16 cellular contexts compared by ENCODE assay signal in genomic region chr6:134714679-134715078, GRCh38.
DNase-seq lines count a peak whose midpoint lies in the region; ATAC-seq, FAIRE-seq and TF ChIP-seq lines count a peak whose summit lies in the region.
"Had no signal": no experiment of that assay in that cellular context is flagged by ENCODE, and none has a peak within 500 bp of the region (broad histone marks: within the 10 kb centered on the region; RNA-seq: fewer than 3 reads in every experiment).

No MANE protein-coding gene starts in this region.

- H3K9me3 ChIP-seq in astrocyte (ENCODE audit: insufficient read depth, low read depth, low read length) (no peaks in the 10 kb centered on the region), lower lobe of right lung (no peaks in the 10 kb centered on the region)
- H3K9me3 ChIP-seq: BE2C, body of pancreas had no signal

- H3K4me3 Mint-ChIP-seq in Calu3 (ENCODE audit: low read depth, unreplicated experiment) (peak overlapping the region; percentile 37), astrocyte (ENCODE audit: unreplicated experiment) (no peak overlapping the region)

- no peak overlapping the region for H3K4me2 ChIP-seq in astrocyte (ENCODE audit: low read length)

- peaks cover 4% of the 10 kb centered on the region for H3K4me1 ChIP-seq in astrocyte (ENCODE audit: insufficient read depth, low read length)
- peaks cover 38% of the 10 kb centered on the region for H3K4me1 ChIP-seq in lower lobe of right lung
- H3K4me1 ChIP-seq: body of pancreas had no signal

- intact Hi-C loops in Calu3 (cut with micrococcal nuclease; ENCODE audit: unreplicated experiment) = loop anchor here (5.0 kb wide), 1 partner anchor 38 kb away; no protein-coding TSS in a partner anchor
- intact Hi-C loops in lower lobe of right lung (cut with DNase I) = no loop called here

- no peak for FAIRE-seq in astrocyte (lab: Jason Lieb, UNC)
- FAIRE-seq: small intestine had no signal

- H2AFZ ChIP-seq in astrocyte (ENCODE audit: low read depth, low read length) = no peak overlapping the region

- H3K27ac ChIP-seq in astrocyte (ENCODE audit: low read depth, low read length) = no peak overlapping the region
- H3K27ac ChIP-seq in lower lobe of right lung = peak overlapping the region; percentile 77
- H3K27ac ChIP-seq: body of pancreas, RWPE1 had no signal

- peaks cover 11% of the 10 kb centered on the region for H3K4me1 Mint-ChIP-seq in Calu3 (ENCODE audit: low read depth, unreplicated experiment)
- peaks cover 3% of the 10 kb centered on the region for H3K4me1 Mint-ChIP-seq in astrocyte (ENCODE audit: low read depth, unreplicated experiment)

- H3K27me3 ChIP-seq in astrocyte (ENCODE audit: insufficient read depth, low read length) (no peaks in the 10 kb centered on the region), lower lobe of right lung (ENCODE audit: low read depth) (no peaks in the 10 kb centered on the region)
- H3K27me3 ChIP-seq: BE2C, body of pancreas had no signal

- H3K36me3 Mint-ChIP-seq in Calu3 (ENCODE audit: insufficient read depth, unreplicated experiment) (peaks cover 5% of the 10 kb centered on the region), astrocyte (ENCODE audit: low read depth, unreplicated experiment) (no peaks in the 10 kb centered on the region)
- H3K36me3 Mint-ChIP-seq: naive thymus-derived CD8-positive, alpha-beta T cell had no signal

- H3K27me3 Mint-ChIP-seq in Calu3 (ENCODE audit: unreplicated experiment) (no peaks in the 10 kb centered on the region), astrocyte (ENCODE audit: low read depth, unreplicated experiment) (no peaks in the 10 kb centered on the region)

- no peaks in the 10 kb centered on the region for H3K36me3 ChIP-seq in astrocyte (ENCODE audit: insufficient read depth, low read length)
- no peaks in the 10 kb centered on the region for H3K36me3 ChIP-seq in lower lobe of right lung
- H3K36me3 ChIP-seq: BE2C had no signal

- DNase-seq in Calu3 = peak; percentile 76
- peak; percentile 37 for DNase-seq in LHCN-M2 (ENCODE audit: low read depth)
- peak; percentile 71 for DNase-seq in astrocyte (ENCODE audit: low read depth)
- peak; percentile 89 for DNase-seq in lower lobe of right lung
- DNase-seq in Ammon's horn (ENCODE audit: low spot score) = no peak
- DNase-seq in T-helper 1 cell = no peak
- DNase-seq: activated T-cell treated with anti-CD3 and anti-CD28 coated beads, Interleukin-2, amount 50 U/mL, for 1 hour; BE2C; GOT3; NCI-H1930; small intestine had no signal

- H3K79me2 ChIP-seq in astrocyte (ENCODE audit: insufficient read depth, low read length) = no peaks in the 10 kb centered on the region

- H3K4me3 ChIP-seq in astrocyte (ENCODE audit: insufficient read depth, low read depth, low read length) (no peak overlapping the region), lower lobe of right lung (peak overlapping the region; percentile 32)
- H3K4me3 ChIP-seq: body of pancreas had no signal

- no peak for TF ChIP-seq CTCF in Calu3 (IDR thresholded peaks at IDR 0.05; ENCODE audit: unreplicated experiment)
- TF ChIP-seq CTCF in astrocyte (IDR thresholded peaks at IDR 0.05; ENCODE audit: insufficient read depth, low read depth, low read length) = no peak
- TF ChIP-seq CTCF in lower lobe of right lung (IDR thresholded peaks at IDR 0.05) = no peak

- CTCF ChIA-PET in Calu3 (lab: Charles Lee) = no interaction called here

- H3K9me3 Mint-ChIP-seq in Calu3 (ENCODE audit: low read depth, unreplicated experiment) = no peaks in the 10 kb centered on the region
- no peaks in the 10 kb centered on the region for H3K9me3 Mint-ChIP-seq in astrocyte (ENCODE audit: unreplicated experiment)
- H3K9me3 Mint-ChIP-seq: naive thymus-derived CD8-positive, alpha-beta T cell had no signal

- peak; percentile 95 to 97 for ATAC-seq in lower lobe of right lung
- ATAC-seq in GM21515 (IDR thresholded peaks at IDR 0.05; ENCODE audit: unreplicated experiment) = no peak
- ATAC-seq in GM21423 (IDR thresholded peaks at IDR 0.05; ENCODE audit: unreplicated experiment) = no peak
- ATAC-seq: body of pancreas had no signal

- no peaks in the 10 kb centered on the region for H4K20me1 ChIP-seq in astrocyte (ENCODE audit: insufficient read depth, low read length)

- H3K9ac ChIP-seq in astrocyte (ENCODE audit: low read length) = no peak overlapping the region

- BruUV-seq in Calu3 (replicated peaks; lab: Mats Ljungman, UMichigan) = no TSS peak

- H3K27ac Mint-ChIP-seq in Calu3 (ENCODE audit: unreplicated experiment) (peak overlapping the region; percentile 16), astrocyte (ENCODE audit: unreplicated experiment) (no peak overlapping the region)

Comparison
In these comparisons a context has a peak if more than half of its experiments do, and no peak if none do; other contexts are left out.
1. DNase-seq: peak in Calu3 (single experiment), LHCN-M2 (single experiment), astrocyte (single experiment) and lower lobe of right lung (single experiment); none in Ammon's horn (single experiment) and T-helper 1 cell (0 of 5).
2. ATAC-seq: peak in lower lobe of right lung (2 of 2); none in GM21515 (single experiment) and GM21423 (single experiment).